ENCODE assay signal across 1 cellular context in genomic region chr21:36589352-36589971, GRCh38.
TF ChIP-seq lines count a peak whose summit lies in the region.

No MANE protein-coding gene starts in this region.

TF ChIP-seq in GM23338, 12 proteins besides CTCF, POLR2A, EP300 and RAD21 (continued from another document):
- TF ChIP-seq ZNF462 (CRISPR knock-in tag; IDR thresholded peaks at IDR 0.05) = no peak
- TF ChIP-seq EZH2phosphoT487 (IDR thresholded peaks at IDR 0.05; ENCODE audit: unreplicated experiment) = no peak
- TF ChIP-seq POLR2AphosphoS5 (IDR thresholded peaks at IDR 0.05; ENCODE audit: low read depth) = no peak
- no peak for TF ChIP-seq JUNB (IDR thresholded peaks at IDR 0.05; ENCODE audit: unreplicated experiment)
- no peak for TF ChIP-seq NANOG (IDR thresholded peaks at IDR 0.05; ENCODE audit: borderline replicate concordance)
- no peak for TF ChIP-seq ZNF114 (CRISPR knock-in tag; IDR thresholded peaks at IDR 0.05)
- no peak for TF ChIP-seq STAT1 (IDR thresholded peaks at IDR 0.05; ENCODE audit: unreplicated experiment)
- TF ChIP-seq EZH2 (IDR thresholded peaks at IDR 0.05; ENCODE audit: low read depth, unreplicated experiment) = no peak
- no peak for TF ChIP-seq ZNF331 (CRISPR knock-in tag; IDR thresholded peaks at IDR 0.05; ENCODE audit: low read depth)
